Comparison of ENCODE assay signal across 1 cellular context in genomic region chr3:196568246-196569002, GRCh38.
TF ChIP-seq lines count a peak whose summit lies in the region.

FBXO45 (plus strand) TSS chr3:196568660; CDS start chr3:196568985, 325 bp downstream.
WDR53 (minus strand) TSS chr3:196568554; CDS start chr3:196561475, 7,079 bp downstream.

TF ChIP-seq in HepG2, 621 proteins besides CTCF, POLR2A, EP300 and RAD21 (continued from another document and continues in another):
- TF ChIP-seq AFF4 (CRISPR knock-in tag; IDR thresholded peaks at IDR 0.05) (no peak), ZNF564 (CRISPR knock-in tag; IDR thresholded peaks at IDR 0.05) (peak; percentile 49; the same call in 1 of the 2 replicates), ZBTB20 (CRISPR knock-in tag; IDR thresholded peaks at IDR 0.05; ENCODE audit: borderline replicate concordance, low read depth) (peak; percentile 22; the same call in 1 of the 2 replicates), ZNF230 (CRISPR knock-in tag; IDR thresholded peaks at IDR 0.05) (peak; percentile 57; the same call in 1 of the 2 replicates), ZSCAN5A (CRISPR knock-in tag; IDR thresholded peaks at IDR 0.05; ENCODE audit: borderline replicate concordance) (no peak), ZBTB44 (CRISPR knock-in tag; IDR thresholded peaks at IDR 0.05) (no peak), ZMAT3 (CRISPR knock-in tag; conservative IDR thresholded peaks at IDR 0.05) (0 out of 2 replicates have a peak, but pooled peaks have one; percentile 57), CBX2 (IDR thresholded peaks at IDR 0.05; ENCODE audit: low read depth, low read length) (no peak), CBX2 (CRISPR knock-in tag; IDR thresholded peaks at IDR 0.05; ENCODE audit: low read depth) (peak; percentile 42; the same call in 1 of the 2 replicates), FOSL1 (CRISPR knock-in tag; IDR thresholded peaks at IDR 0.05; ENCODE audit: borderline replicate concordance) (no peak), HMGA1 (CRISPR knock-in tag; conservative IDR thresholded peaks at IDR 0.05) (no peak), NFIC (IDR thresholded peaks at IDR 0.05; ENCODE audit: low read length) (no peak; the same call in 1 of the 2 replicates), ARID4A (CRISPR knock-in tag; IDR thresholded peaks at IDR 0.05; ENCODE audit: borderline replicate concordance) (peak; percentile 94; the same call in 1 of the 2 replicates), POGK (CRISPR knock-in tag; conservative IDR thresholded peaks at IDR 0.05) (peak; percentile 86), RARA (CRISPR knock-in tag; IDR thresholded peaks at IDR 0.05) (no peak), GPBP1L1 (CRISPR knock-in tag; IDR thresholded peaks at IDR 0.05) (no peak), FOXJ3 (CRISPR knock-in tag; IDR thresholded peaks at IDR 0.05; ENCODE audit: borderline replicate concordance) (no peak), ZNF503 (CRISPR knock-in tag; IDR thresholded peaks at IDR 0.05) (0 out of 2 replicates have a peak, but pooled peaks have one; percentile 47), SETDB1 (CRISPR knock-in tag; IDR thresholded peaks at IDR 0.05; ENCODE audit: borderline replicate concordance) (no peak), GATA4 (IDR thresholded peaks at IDR 0.05; ENCODE audit: borderline replicate concordance, low read depth) (no peak), NFRKB (IDR thresholded peaks at IDR 0.05) (no peak), SALL1 (CRISPR knock-in tag; IDR thresholded peaks at IDR 0.05) (peak; percentile 89), NR2F6 (IDR thresholded peaks at IDR 0.05) (no peak), NR2F6 (CRISPR knock-in tag; IDR thresholded peaks at IDR 0.05) (peak; percentile 50; the same call in 1 of the 2 replicates), BCLAF1 (IDR thresholded peaks at IDR 0.05) (no peak), ZBTB7A (CRISPR knock-in tag; IDR thresholded peaks at IDR 0.05) (no peak), RBAK (CRISPR knock-in tag; IDR thresholded peaks at IDR 0.05) (no peak), PTBP1 (IDR thresholded peaks at IDR 0.05; ENCODE audit: low read depth, low read length, poor library complexity, severe bottlenecking) (no peak), NAIF1 (CRISPR knock-in tag; IDR thresholded peaks at IDR 0.05; ENCODE audit: borderline replicate concordance) (no peak), ZFP1 (CRISPR knock-in tag; IDR thresholded peaks at IDR 0.05) (no peak), ZNF660 (CRISPR knock-in tag; IDR thresholded peaks at IDR 0.05; ENCODE audit: borderline replicate concordance, low read depth) (no peak), ZC3H13 (CRISPR knock-in tag; IDR thresholded peaks at IDR 0.05) (no peak), MAFK (conservative IDR thresholded peaks at IDR 0.05 in 1 of 2, IDR thresholded peaks at IDR 0.05 in 1 of 2; ENCODE audit: low read length in 2 of 2) (no peak), ZBTB38 (CRISPR knock-in tag; IDR thresholded peaks at IDR 0.05) (no peak; the same call in 1 of the 2 replicates), ZNF598 (CRISPR knock-in tag; IDR thresholded peaks at IDR 0.05; ENCODE audit: borderline replicate concordance) (peak; percentile 90; the same call in 1 of the 2 replicates), MATR3 (CRISPR knock-in tag; IDR thresholded peaks at IDR 0.05) (no peak), TIGD3 (CRISPR knock-in tag; IDR thresholded peaks at IDR 0.05; ENCODE audit: borderline replicate concordance) (no peak), TGIF2 (CRISPR knock-in tag; IDR thresholded peaks at IDR 0.05) (peak; percentile 81; the same call in 1 of the 2 replicates), ZNF3 (CRISPR knock-in tag; IDR thresholded peaks at IDR 0.05) (no peak), ZSCAN25 (CRISPR knock-in tag; IDR thresholded peaks at IDR 0.05) (peak; percentile 73), ZNF577 (CRISPR knock-in tag; IDR thresholded peaks at IDR 0.05; ENCODE audit: borderline replicate concordance, low read depth) (no peak)
